8 cellular contexts compared by ENCODE assay signal in the genomic region with DNA sequence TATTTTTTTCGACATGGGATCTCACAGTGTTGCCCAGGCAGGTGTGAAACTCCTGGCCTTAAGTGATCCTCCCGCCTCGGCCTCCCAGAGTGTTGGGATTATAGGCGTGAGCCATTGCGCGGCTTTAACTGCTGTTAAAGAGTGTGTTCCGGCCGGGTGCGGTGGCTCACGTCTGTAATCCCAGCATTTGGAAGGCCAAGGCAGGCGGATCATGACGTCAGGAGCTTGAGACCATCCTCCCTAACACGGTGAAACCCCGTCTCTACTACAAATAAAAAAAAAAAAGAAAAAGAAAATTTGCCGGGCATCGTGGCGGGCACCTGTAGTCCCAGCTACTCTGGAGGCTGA. TPM values are rescaled to one million over a fixed set of nuclear protein-coding genes. Genes with fewer than 3 reads are reported as not detected.
DNase-seq lines count a peak whose midpoint lies in the region; ATAC-seq and TF ChIP-seq lines count a peak whose summit lies in the region.

No MANE protein-coding gene starts in this region.

- ATAC-seq in GM19395 (IDR thresholded peaks at IDR 0.05; ENCODE audit: unreplicated experiment) (no peak), GM21825 (IDR thresholded peaks at IDR 0.05; ENCODE audit: unreplicated experiment) (no peak), HG03520 (IDR thresholded peaks at IDR 0.05; ENCODE audit: unreplicated experiment) (no peak)

- H3K27ac ChIP-seq in RWPE1, result peak overlapping the region; percentile 92

- TF ChIP-seq CTCF in GM12875 (IDR thresholded peaks at IDR 0.05; ENCODE audit: borderline replicate concordance, insufficient read depth, low read depth, low read length) (no peak), RWPE1 (conservative IDR thresholded peaks at IDR 0.05; ENCODE audit: low read depth) (no peak), fibroblast of the aortic adventitia (IDR thresholded peaks at IDR 0.05; ENCODE audit: insufficient read depth, low read length) (no peak)

- H3K4me3 ChIP-seq in GM12875 (ENCODE audit: low read depth, low read length), result peak overlapping the region; percentile 99
- peak overlapping the region; percentile 91 for H3K4me3 ChIP-seq in fibroblast of the aortic adventitia (ENCODE audit: low read depth, low read length)
- H3K4me3 ChIP-seq in skeletal muscle cell (ENCODE audit: low read depth, low read length), result peak overlapping the region; percentile 94

- CTCF ChIA-PET in RWPE1 (lab: Yijun Ruan, JAX), result interaction anchor here (0.7 kb wide), 1 partner anchor 209 kb away, joined by 3 read pairs; no protein-coding TSS in a partner anchor

- POLR2A ChIA-PET in RWPE1 (lab: Yijun Ruan, JAX; ENCODE audit: low non-redundant PET), result no interaction called here

- DNase-seq in RWPE1 (ENCODE audit: low spot score), result no peak
- DNase-seq in fibroblast of the aortic adventitia (ENCODE audit: low read depth), result peak; percentile 54
- no peak for DNase-seq in skeletal muscle cell (ENCODE audit: low read depth)
- no peak for DNase-seq in SHP77 treated with DMSO at 0.1 percent for 48 hours (lab: John Stamatoyannopoulos, UW)

RNA-seq across cellular contexts. Expression of gene RABGEF1, which starts 1.1 kb away (rescaled TPM):
- total RNA-seq in fibroblast of the aortic adventitia (ENCODE audit: low replicate concordance), result 57.8 and 75.6 TPM in 2 replicates
